Comparison of ENCODE assay signal across 14 cellular contexts in genomic region chr6:155561262-155561970, GRCh38.
"Had no signal": no experiment of that assay in that cellular context is flagged by ENCODE, and none has a peak within 500 bp of the region (broad histone marks: within the 10 kb centered on the region; RNA-seq: fewer than 3 reads in every experiment).

No MANE protein-coding gene starts in this region.

- H3K9me3 ChIP-seq: adrenal gland, body of pancreas, lower lobe of right lung, pancreas, transverse colon had no signal

- H3K27me3 ChIP-seq: adrenal gland, body of pancreas, neural progenitor cell, pancreas, transverse colon had no signal

- H3K4me1 ChIP-seq: adrenal gland, body of pancreas, lower lobe of right lung, neural progenitor cell, transverse colon had no signal

- DNase-seq: activated B cell treated with CpG ODN at 0.5 μM for 24 hours; activated CD4-positive, alpha-beta T cell treated with anti-CD3 and anti-CD28 coated beads, Interleukin-2, amount 10 ng/mL, durations not matched to agents 24 days and 14 days; activated naive CD4-positive, alpha-beta T cell treated with anti-CD3 and anti-CD28 coated beads for 36 hours; activated T-cell treated with anti-CD3 and anti-CD28 coated beads for 4 hours; adrenal gland; body of pancreas; dermis blood vessel endothelial cell; lower lobe of right lung; midbrain; pancreas; small intestine; T-helper 17 cell; transverse colon had no signal

- H3K27ac ChIP-seq: adrenal gland, body of pancreas, lower lobe of right lung, neural progenitor cell, pancreas, transverse colon had no signal

- H3K36me3 ChIP-seq: adrenal gland, lower lobe of right lung, neural progenitor cell, pancreas, transverse colon had no signal

- H3K4me3 ChIP-seq: adrenal gland, body of pancreas, lower lobe of right lung, neural progenitor cell, pancreas, transverse colon had no signal
